1 cellular context compared by ENCODE assay signal in genomic region chr12:6944381-6945186, GRCh38.
TF ChIP-seq lines count a peak whose summit lies in the region.

No MANE protein-coding gene starts in this region.

TF ChIP-seq in HEK293, 187 proteins besides CTCF, POLR2A, EP300 and RAD21 (continued from another document and continues in another):
- TF ChIP-seq BCL11B (tag by site-specific recombination; IDR thresholded peaks at IDR 0.05; ENCODE audit: low read depth) (no peak; the same call in 1 of the 2 replicates), ZNF248 (tag by site-specific recombination; IDR thresholded peaks at IDR 0.05) (no peak), ZFP69B (tag by site-specific recombination; IDR thresholded peaks at IDR 0.05) (peak; percentile 98), ZNF596 (tag by site-specific recombination; IDR thresholded peaks at IDR 0.05) (no peak), ZNF837 (tag by site-specific recombination; IDR thresholded peaks at IDR 0.05) (no peak), ZNF701 (tag by site-specific recombination; IDR thresholded peaks at IDR 0.05) (no peak), SCRT2 (tag by site-specific recombination; IDR thresholded peaks at IDR 0.05) (no peak; the same call in 1 of the 2 replicates), ZNF24 (tag by site-specific recombination; IDR thresholded peaks at IDR 0.05) (peak; percentile 84), BCL6B (tag by site-specific recombination; IDR thresholded peaks at IDR 0.05) (no peak), ZNF140 (tag by site-specific recombination; IDR thresholded peaks at IDR 0.05) (no peak), IKZF3 (tag by site-specific recombination; IDR thresholded peaks at IDR 0.05) (peak; percentile 99), ZNF48 (tag by site-specific recombination; IDR thresholded peaks at IDR 0.05) (no peak), ZSCAN30 (tag by site-specific recombination; IDR thresholded peaks at IDR 0.05) (peak; percentile 58; the same call in 1 of the 2 replicates), ZNF37A (tag by site-specific recombination; IDR thresholded peaks at IDR 0.05) (no peak), ZNF510 (tag by site-specific recombination; IDR thresholded peaks at IDR 0.05; ENCODE audit: insufficient replicate concordance) (no peak), ZNF692 (tag by site-specific recombination; IDR thresholded peaks at IDR 0.05) (peak; percentile 97), ZNF350 (tag by site-specific recombination; IDR thresholded peaks at IDR 0.05) (no peak), HOXD13 (CRISPR knock-in tag; IDR thresholded peaks at IDR 0.05; ENCODE audit: borderline replicate concordance) (no peak), INSM2 (tag by site-specific recombination; IDR thresholded peaks at IDR 0.05) (peak; percentile 58; the same call in 1 of the 2 replicates), ZSCAN5A (tag by site-specific recombination; IDR thresholded peaks at IDR 0.05) (no peak), ZNF670 (tag by site-specific recombination; IDR thresholded peaks at IDR 0.05; ENCODE audit: low read depth) (no peak), ZBTB49 (tag by site-specific recombination; IDR thresholded peaks at IDR 0.05; ENCODE audit: low read depth) (no peak), ZNF121 (tag by site-specific recombination; IDR thresholded peaks at IDR 0.05) (peak; percentile 59), TRIM28 (IDR thresholded peaks at IDR 0.05; ENCODE audit: borderline replicate concordance, low read length) (peak; percentile 64; the same call in 1 of the 2 replicates), ZNF280C (tag by site-specific recombination; IDR thresholded peaks at IDR 0.05) (no peak), SP2 (tag by site-specific recombination; IDR thresholded peaks at IDR 0.05) (peak; percentile 96), ZNF112 (tag by site-specific recombination; IDR thresholded peaks at IDR 0.05) (no peak), GLIS2 (tag by site-specific recombination; IDR thresholded peaks at IDR 0.05) (peak; percentile 79), ZBTB48 (tag by site-specific recombination; IDR thresholded peaks at IDR 0.05) (peak; percentile 98), SP7 (tag by site-specific recombination; IDR thresholded peaks at IDR 0.05) (peak; percentile 76), ZNF777 (tag by site-specific recombination; IDR thresholded peaks at IDR 0.05; ENCODE audit: borderline replicate concordance) (0 out of 2 replicates have a peak, but pooled peaks have one; percentile 76), ZNF776 (tag by site-specific recombination; IDR thresholded peaks at IDR 0.05; ENCODE audit: borderline replicate concordance) (no peak; the same call in 1 of the 2 replicates), ZNF169 (tag by site-specific recombination; IDR thresholded peaks at IDR 0.05) (no peak), ZNF266 (tag by site-specific recombination; IDR thresholded peaks at IDR 0.05; ENCODE audit: low read depth) (no peak), ZBTB21 (tag by site-specific recombination; IDR thresholded peaks at IDR 0.05) (no peak), ZNF292 (tag by site-specific recombination; IDR thresholded peaks at IDR 0.05; ENCODE audit: borderline replicate concordance, low read depth) (no peak), ZSCAN4 (tag by site-specific recombination; IDR thresholded peaks at IDR 0.05) (no peak), ZNF660 (tag by site-specific recombination; IDR thresholded peaks at IDR 0.05) (no peak; the same call in none of the 2 replicates), ZNF394 (tag by site-specific recombination; IDR thresholded peaks at IDR 0.05; ENCODE audit: borderline replicate concordance) (peak; percentile 76), ZNF133 (tag by site-specific recombination; IDR thresholded peaks at IDR 0.05) (no peak), PRDM6 (tag by site-specific recombination; IDR thresholded peaks at IDR 0.05) (no peak), OVOL3 (tag by site-specific recombination; IDR thresholded peaks at IDR 0.05) (0 out of 2 replicates have a peak, but pooled peaks have one; percentile 3), ZNF521 (tag by site-specific recombination; IDR thresholded peaks at IDR 0.05) (no peak), ZNF843 (tag by site-specific recombination; IDR thresholded peaks at IDR 0.05) (peak; percentile 41; the same call in 1 of the 2 replicates), ZBTB8A (tag by site-specific recombination; IDR thresholded peaks at IDR 0.05) (peak; percentile 82), HOXC10 (CRISPR knock-in tag; IDR thresholded peaks at IDR 0.05) (no peak), ZNF530 (tag by site-specific recombination; IDR thresholded peaks at IDR 0.05; ENCODE audit: low read depth) (no peak), ELK4 (IDR thresholded peaks at IDR 0.05; ENCODE audit: borderline replicate concordance, low read depth, low read length) (no peak; the same call in 1 of the 2 replicates), ZNF792 (tag by site-specific recombination; IDR thresholded peaks at IDR 0.05) (no peak), ZNF26 (tag by site-specific recombination; IDR thresholded peaks at IDR 0.05) (no peak), ZNF501 (tag by site-specific recombination; IDR thresholded peaks at IDR 0.05) (peak; percentile 79), ZNF610 (tag by site-specific recombination; IDR thresholded peaks at IDR 0.05; ENCODE audit: borderline replicate concordance) (0 out of 2 replicates have a peak, but pooled peaks have one; percentile 11)
